26 cellular contexts compared by ENCODE assay signal in genomic region chr3:105571005-105571404, GRCh38.
"Had no signal": no experiment of that assay in that cellular context is flagged by ENCODE, and none has a peak within 500 bp of the region (broad histone marks: within the 10 kb centered on the region; RNA-seq: fewer than 3 reads in every experiment).

No MANE protein-coding gene starts in this region.

- H3K4me3 ChIP-seq: PC-9, Peyer's patch, SJSA1, SK-N-MC had no signal

- H3K36me3 ChIP-seq: Peyer's patch, SJSA1 had no signal

- DNase-seq: Kasumi-1; KG1; MV-4-11; NCI-H1048; NCI-H1105; NCI-H1417; NCI-H1436 treated with DMSO at 0.1 percent for 48 hours; NCI-H1694; NCI-H1930; NCI-H2081; NCI-H2107; NCI-H226; NCI-H446; NCI-H510A; NCI-H524 treated with DMSO at 0.1 percent for 48 hours; NCI-H69; NCI-H774; NK-92 treated with Interleukin-12 subunit alpha and Interleukin-12 subunit beta, amount 100 ng/mL, for 24 hours; OCI-M1; PC-9; Peyer's patch; Right ventricle myocardium superior; SIG-M5 had no signal

- H3K9me3 ChIP-seq: Peyer's patch, SJSA1 had no signal

- ATAC-seq: HepG2 had no signal

- H3K27me3 ChIP-seq: Peyer's patch, SJSA1 had no signal

- H3K27ac ChIP-seq: PC-9, Peyer's patch, SJSA1, SK-N-MC had no signal

- H2AFZ ChIP-seq: PC-9 had no signal

- FAIRE-seq: HepG2 had no signal

- H3K4me1 ChIP-seq: Peyer's patch had no signal

- H3K4me2 ChIP-seq: PC-9 had no signal
